In genomic region chr6:145735356-145736165, GRCh38 we compare ENCODE assay signal across 2 cellular contexts.
A peak's percentile ranks its signal among the peaks of the same experiment; 100 is the strongest.
TF ChIP-seq lines count a peak whose summit lies in the region.

EPM2A (minus strand) TSS chr6:145735520; CDS start chr6:145735498, 22 bp downstream.

TF ChIP-seq in A549, 52 proteins besides CTCF, POLR2A, EP300 and RAD21 (continued from another document):
- TF ChIP-seq E2F6 (IDR thresholded peaks at IDR 0.05; ENCODE audit: borderline replicate concordance, low read depth) = peak; percentile 84; the same call in 1 of the 2 replicates
- peak; percentile 93 for TF ChIP-seq MAX (IDR thresholded peaks at IDR 0.05)
- TF ChIP-seq CHD4 (IDR thresholded peaks at IDR 0.05; ENCODE audit: borderline replicate concordance) = no peak
- TF ChIP-seq JUN (IDR thresholded peaks at IDR 0.05) = peak in 1 of 2 experiments; percentile 81; a peak in 3 of 5 replicates
- peak; percentile 85 for TF ChIP-seq NPAS2 (CRISPR knock-in tag; IDR thresholded peaks at IDR 0.05; ENCODE audit: borderline replicate concordance)

TF ChIP-seq in WTC11, 78 proteins besides CTCF, POLR2A, EP300 and RAD21 (continued from another document and continues in another):
- TF ChIP-seq ATF3 (CRISPR knock-in tag; conservative IDR thresholded peaks at IDR 0.05) (no peak; the same call in 1 of the 2 replicates), ZNF532 (CRISPR knock-in tag; IDR thresholded peaks at IDR 0.05; ENCODE audit: borderline replicate concordance) (0 out of 2 replicates have a peak, but pooled peaks have one; percentile 64), MXD4 (CRISPR knock-in tag; IDR thresholded peaks at IDR 0.05; ENCODE audit: borderline replicate concordance) (no peak), NFYB (CRISPR knock-in tag; conservative IDR thresholded peaks at IDR 0.05; ENCODE audit: low read depth) (no peak; the same call in 1 of the 2 replicates), GTF2I (CRISPR knock-in tag; conservative IDR thresholded peaks at IDR 0.05) (no peak), USF2 (CRISPR knock-in tag; IDR thresholded peaks at IDR 0.05) (peak; percentile 67), TP53 (CRISPR knock-in tag; IDR thresholded peaks at IDR 0.05) (peak; percentile 85), ZNF263 (CRISPR knock-in tag; IDR thresholded peaks at IDR 0.05; ENCODE audit: low read depth) (0 out of 2 replicates have a peak, but pooled peaks have one; percentile 43), PRDM15 (CRISPR knock-in tag; IDR thresholded peaks at IDR 0.05) (peak; percentile 82), E2F5 (CRISPR knock-in tag; IDR thresholded peaks at IDR 0.05) (peak; percentile 72; the same call in 1 of the 2 replicates), ATF2 (CRISPR knock-in tag; IDR thresholded peaks at IDR 0.05; ENCODE audit: borderline replicate concordance, low read depth) (0 out of 2 replicates have a peak, but pooled peaks have one; percentile 23), E2F4 (CRISPR knock-in tag; IDR thresholded peaks at IDR 0.05; ENCODE audit: borderline replicate concordance, low read depth) (peak; percentile 47; the same call in 1 of the 2 replicates), PRRX2 (CRISPR knock-in tag; IDR thresholded peaks at IDR 0.05) (peak; percentile 25; the same call in 1 of the 2 replicates), EMX1 (CRISPR knock-in tag; IDR thresholded peaks at IDR 0.05) (peak; percentile 46; the same call in 1 of the 2 replicates), FOXK1 (CRISPR knock-in tag; IDR thresholded peaks at IDR 0.05) (peak; percentile 63; the same call in 1 of the 2 replicates), SP1 (CRISPR knock-in tag; conservative IDR thresholded peaks at IDR 0.05) (peak; percentile 46; the same call in 1 of the 2 replicates), ZNF423 (CRISPR knock-in tag; IDR thresholded peaks at IDR 0.05) (peak; percentile 83; the same call in 1 of the 2 replicates), GRHL2 (CRISPR knock-in tag; IDR thresholded peaks at IDR 0.05; ENCODE audit: insufficient replicate concordance, severe bottlenecking) (no peak), CREM (CRISPR knock-in tag; IDR thresholded peaks at IDR 0.05) (peak; percentile 84), ZNF232 (CRISPR knock-in tag; IDR thresholded peaks at IDR 0.05) (no peak), USF1 (CRISPR knock-in tag; IDR thresholded peaks at IDR 0.05) (peak; percentile 81), ZNF671 (CRISPR knock-in tag; IDR thresholded peaks at IDR 0.05) (0 out of 2 replicates have a peak, but pooled peaks have one; percentile 15), ESRRA (CRISPR knock-in tag; IDR thresholded peaks at IDR 0.05; ENCODE audit: borderline replicate concordance) (peak; percentile 88; the same call in 1 of the 2 replicates), ARID4B (CRISPR knock-in tag; IDR thresholded peaks at IDR 0.05; ENCODE audit: borderline replicate concordance) (peak; percentile 71), AR (CRISPR knock-in tag; IDR thresholded peaks at IDR 0.05) (no peak; the same call in 1 of the 2 replicates)
